In the genomic region with DNA sequence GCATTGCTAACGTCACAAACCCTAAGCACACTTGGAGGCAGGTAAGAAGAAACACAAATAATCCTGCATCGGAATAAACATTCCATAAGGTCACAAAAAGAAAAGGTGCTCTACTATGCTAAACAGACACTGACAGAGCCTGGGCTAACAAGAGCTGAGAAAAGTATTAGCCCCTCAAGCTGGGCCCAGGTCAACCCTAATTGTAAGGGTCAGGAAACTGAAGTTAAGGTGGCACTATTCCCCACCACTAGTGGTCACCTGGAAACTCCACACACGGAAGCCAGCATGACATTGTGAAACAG, we compare ENCODE assay signal across 8 cellular contexts. TPM values are rescaled to one million over a fixed set of nuclear protein-coding genes. Genes with fewer than 3 reads are reported as not detected.
DNase-seq lines count a peak whose midpoint lies in the region; ATAC-seq and TF ChIP-seq lines count a peak whose summit lies in the region.

No MANE protein-coding gene starts in this region.

- H3K4me1 Mint-ChIP-seq in CD4-positive, alpha-beta T cell (ENCODE audit: low read depth), result peaks cover 73% of the 10 kb centered on the region
- H3K4me1 Mint-ChIP-seq in endothelial cell (ENCODE audit: unreplicated experiment), result peaks cover 48% of the 10 kb centered on the region

- H3K9ac ChIP-seq in OCI-LY3 (ENCODE audit: low read length), result peak overlapping the region; percentile 55; the same call in 1 of the 2 replicates

- no peaks in the 10 kb centered on the region for H3K9me3 Mint-ChIP-seq in CD4-positive, alpha-beta T cell
- no peaks in the 10 kb centered on the region for H3K9me3 Mint-ChIP-seq in endothelial cell (ENCODE audit: unreplicated experiment)

- POLR2A ChIA-PET in CD4-positive, alpha-beta T cell (lab: Charles Lee), result interaction anchor here (0.7 to 4.1 kb wide), 12 partner anchors 11 to 71 kb away, joined by 3 to 55 read pairs (median 6); partner anchors contain the start of genes SLX9, SUMO3 and UBE2G2

- peak overlapping the region; percentile 66 for H3K27ac ChIP-seq in CD4-positive, alpha-beta T cell (ENCODE audit: low read depth, low read length)
- H3K27ac ChIP-seq in OCI-LY3 (ENCODE audit: low read length), result no peak overlapping the region
- H3K27ac ChIP-seq in neutrophil, result peak overlapping the region; percentile 93

- peak overlapping the region; percentile 94 for H3K4me3 ChIP-seq in OCI-LY3 (ENCODE audit: low read length)
- peak overlapping the region; percentile 72 to 80 for H3K4me3 ChIP-seq in neutrophil (ENCODE audit: low read depth in 1 of 2, low read length in 1 of 2)

- H3K9me3 ChIP-seq in CD4-positive, alpha-beta T cell (ENCODE audit: control insufficient read depth, low read length), result no peaks in the 10 kb centered on the region
- H3K9me3 ChIP-seq in OCI-LY3 (ENCODE audit: insufficient read depth, low read length) (no peaks in the 10 kb centered on the region), neutrophil (no peaks in the 10 kb centered on the region)

- DNase-seq in CD4-positive, alpha-beta T cell, result no peak
- DNase-seq in endothelial cell (ENCODE audit: low spot score), result no peak
- DNase-seq in activated CD4-positive, CD25-positive, alpha-beta regulatory T cell treated with anti-CD3 and anti-CD28 coated beads, Interleukin-2, amount 50 U/mL, for 72 hours, result no peak
- DNase-seq in NCI-H1694 treated with DMSO at 0.1 percent for 48 hours (lab: John Stamatoyannopoulos, UW), result no peak
- DNase-seq in CD1c-positive myeloid dendritic cell (ENCODE audit: extremely low spot score), result no peak

- H3K36me3 Mint-ChIP-seq in CD4-positive, alpha-beta T cell (ENCODE audit: low read depth), result peaks cover 41% of the 10 kb centered on the region
- H3K36me3 Mint-ChIP-seq in endothelial cell (ENCODE audit: low read depth, unreplicated experiment), result peaks cover 3% of the 10 kb centered on the region

- H3K36me3 ChIP-seq in OCI-LY3 (replicated peaks; ENCODE audit: low read depth, low read length) (no peaks in the 10 kb centered on the region), neutrophil (peaks cover 3% of the 10 kb centered on the region)

- peaks cover 49% of the 10 kb centered on the region for H3K79me2 ChIP-seq in OCI-LY3 (ENCODE audit: low read length)

- H3K27me3 ChIP-seq in CD4-positive, alpha-beta T cell (ENCODE audit: control insufficient read depth, insufficient read depth, low read length), result no peaks in the 10 kb centered on the region
- H3K27me3 ChIP-seq in OCI-LY3 (ENCODE audit: low read depth, low read length) (no peaks in the 10 kb centered on the region), neutrophil (no peaks in the 10 kb centered on the region)

- CTCF ChIA-PET in CD4-positive, alpha-beta T cell (lab: Charles Lee), result interaction anchor here (1.4 to 5.7 kb wide), 3 partner anchors 54 to 72 kb away, joined by 3 to 46 read pairs (median 5); partner anchors contain the start of gene UBE2G2

- intact Hi-C loops in CD4-positive, alpha-beta T cell (cut with DNase I, micrococcal nuclease), result loop anchor here (2.0 to 10.0 kb wide), 7 partner anchors 15 to 537 kb away; partner anchors contain the start of genes ADARB1 (in 1 of the 2), CFAP410 (in 1 of the 2) and POFUT2 (in 1 of the 2)

- peak overlapping the region; percentile 96 for H3K4me3 Mint-ChIP-seq in CD4-positive, alpha-beta T cell
- peak overlapping the region; percentile 97 for H3K4me3 Mint-ChIP-seq in endothelial cell (ENCODE audit: unreplicated experiment)

- no peak for ATAC-seq in CD4-positive, alpha-beta T cell (ENCODE audit: poor library complexity)
- ATAC-seq in HG03139 (IDR thresholded peaks at IDR 0.05; ENCODE audit: unreplicated experiment), result no peak

- H2AFZ ChIP-seq in OCI-LY3 (ENCODE audit: low read depth, low read length), result no peak overlapping the region

- peak overlapping the region; percentile 98 for H3K4me2 ChIP-seq in OCI-LY3 (ENCODE audit: low read length)

- H3K27me3 Mint-ChIP-seq in CD4-positive, alpha-beta T cell, result no peaks in the 10 kb centered on the region
- H3K27me3 Mint-ChIP-seq in endothelial cell (ENCODE audit: unreplicated experiment), result peaks cover 12% of the 10 kb centered on the region

- H3K27ac Mint-ChIP-seq in CD4-positive, alpha-beta T cell, result peak overlapping the region; percentile 80
- H3K27ac Mint-ChIP-seq in endothelial cell (ENCODE audit: unreplicated experiment), result peak overlapping the region; percentile 77

- TF ChIP-seq CTCF in CD4-positive, alpha-beta T cell (IDR thresholded peaks at IDR 0.05), result no peak
- no peak for TF ChIP-seq CTCF in OCI-LY3 (IDR thresholded peaks at IDR 0.05; ENCODE audit: low read depth, low read length)
- TF ChIP-seq CTCF in endothelial cell (IDR thresholded peaks at IDR 0.05; ENCODE audit: unreplicated experiment), result no peak
- peak; percentile 28 for TF ChIP-seq CTCF in neutrophil (IDR thresholded peaks at IDR 0.05)

- H3K4me1 ChIP-seq in OCI-LY3 (ENCODE audit: low read length) (peaks cover 18% of the 10 kb centered on the region), neutrophil (ENCODE audit: control insufficient read depth in 1 of 2, insufficient read depth in 1 of 2, low read depth in 1 of 2, low read length in 1 of 2) (peaks cover 73 to 85% of the 10 kb centered on the region in 2 experiments)

- peaks cover 44% of the 10 kb centered on the region for H4K20me1 ChIP-seq in OCI-LY3 (ENCODE audit: insufficient read depth, low read length)

RNA-seq across cellular contexts. Expression of gene PTTG1IP, which starts 1.3 kb away (rescaled TPM):
- 10 to 100 TPM; 99.0 to 99.5 TPM for total RNA-seq in CD4-positive, alpha-beta T cell
- 223 TPM for total RNA-seq in endothelial cell (ENCODE audit: unreplicated experiment)

RNA-seq across cellular contexts. Expression of gene ITGB2, which starts 48.5 kb away (rescaled TPM):
- total RNA-seq in CD4-positive, alpha-beta T cell, result 100 to 1,000 TPM; 283 to 284 TPM
- total RNA-seq in endothelial cell (ENCODE audit: unreplicated experiment), result 21.3 TPM

RNA-seq across cellular contexts. Expression of gene SUMO3, which starts 54.4 kb away (rescaled TPM):
- total RNA-seq in CD4-positive, alpha-beta T cell, result 10 to 100 TPM; 82.8 to 91.2 TPM
- total RNA-seq in endothelial cell (ENCODE audit: unreplicated experiment), result 69.0 TPM

Comparison
In these comparisons a context has a peak if more than half of its experiments do, and no peak if none do; other contexts are left out.
1. RNA of gene ITGB2, which starts 48.5 kb away (total RNA-seq): 283 to 284 TPM in CD4-positive, alpha-beta T cell; 21.3 TPM in endothelial cell (single experiment); every median in the first group is over 10 times any median in the second.